In genomic region chr2:134401789-134402188, GRCh38 we compare ENCODE assay signal across 15 cellular contexts.
DNase-seq lines count a peak whose midpoint lies in the region; ATAC-seq and TF ChIP-seq lines count a peak whose summit lies in the region.
"Had no signal": no experiment of that assay in that cellular context is flagged by ENCODE, and none has a peak within 500 bp of the region (broad histone marks: within the 10 kb centered on the region; RNA-seq: fewer than 3 reads in every experiment).

No MANE protein-coding gene starts in this region.

- H3K27ac ChIP-seq in ACC112 (ENCODE audit: low read depth, low read length) (peak overlapping the region; percentile 87), neutrophil (peak overlapping the region; percentile 47)

- no peaks in the 10 kb centered on the region for H3K27me3 ChIP-seq in ACC112 (ENCODE audit: insufficient read depth, low read length)
- H3K27me3 ChIP-seq in neutrophil, result no peaks in the 10 kb centered on the region

- no peaks in the 10 kb centered on the region for H3K9me3 ChIP-seq in neutrophil

- peaks cover 8 to 13% (median 9%) of the 10 kb centered on the region in 3 donors for H3K4me1 Mint-ChIP-seq in IgD-negative memory B cell

- peaks cover 7% of the 10 kb centered on the region for H3K36me3 Mint-ChIP-seq in IgD-negative memory B cell

- H3K27ac Mint-ChIP-seq in IgD-negative memory B cell, result peak overlapping the region in 2 of 3 donors; percentile 23 to 31
- H3K27ac Mint-ChIP-seq: activated CD8-positive, alpha-beta memory T cell treated with anti-CD3 and anti-CD28 coated beads, Interleukin-2, amount 10 ng/mL, durations not matched to agents 7 days and 5 days; natural killer cell had no signal

- no peaks in the 10 kb centered on the region for H3K9me3 Mint-ChIP-seq in IgD-negative memory B cell
- H3K9me3 Mint-ChIP-seq: GM23338, natural killer cell had no signal

- peak; percentile 53 for DNase-seq in fibroblast of gingiva (ENCODE audit: low read depth)
- no peak for DNase-seq in activated CD4-positive, CD25-positive, alpha-beta regulatory T cell treated with anti-CD3 and anti-CD28 coated beads, Interleukin-2, amount 50 U/mL, for 72 hours
- no peak for DNase-seq in occipital lobe (lab: John Stamatoyannopoulos, UW)
- DNase-seq in NCI-H2107 (lab: John Stamatoyannopoulos, UW), result no peak
- DNase-seq: activated CD8-positive, alpha-beta memory T cell treated with anti-CD3 and anti-CD28 coated beads, Interleukin-2, amount 10 ng/mL, durations not matched to agents 7 days and 5 days; DND-41; islet precursor cell; natural killer cell; stimulated activated CD4-positive, alpha-beta T cell treated with anti-CD3 and anti-CD28 coated beads, Interleukin-12 subunit alpha, Interleukin-12 subunit beta, amount 100 ng/mL, for 4 hours had no signal

- H3K4me1 ChIP-seq in ACC112 (ENCODE audit: control insufficient read depth, insufficient read depth, low read length, unreplicated experiment) (peaks cover 79% of the 10 kb centered on the region), neutrophil (ENCODE audit: control insufficient read depth in 1 of 2, insufficient read depth in 1 of 2, low read depth in 1 of 2, low read length in 1 of 2) (peaks cover 75 to 85% of the 10 kb centered on the region in 2 experiments)

- TF ChIP-seq CTCF in neutrophil (IDR thresholded peaks at IDR 0.05), result no peak

- H3K36me3 ChIP-seq in ACC112 (ENCODE audit: insufficient read depth, low read length) (no peaks in the 10 kb centered on the region), neutrophil (no peaks in the 10 kb centered on the region)

- no peak overlapping the region for H3K4me3 Mint-ChIP-seq in IgD-negative memory B cell
- H3K4me3 Mint-ChIP-seq: activated CD8-positive, alpha-beta memory T cell treated with anti-CD3 and anti-CD28 coated beads, Interleukin-2, amount 10 ng/mL, durations not matched to agents 7 days and 5 days; activated naive CD8-positive, alpha-beta T cell; GM23338; natural killer cell had no signal

- peak overlapping the region; percentile 2; the same call in 1 of the 2 replicates for H3K4me3 ChIP-seq in ACC112 (ENCODE audit: low read depth, low read length)
- no peak overlapping the region for H3K4me3 ChIP-seq in neutrophil (ENCODE audit: low read depth in 1 of 2, low read length in 1 of 2)
- H3K4me3 ChIP-seq: GM23338 had no signal

- H3K27me3 Mint-ChIP-seq in IgD-negative memory B cell, result no peaks in the 10 kb centered on the region
- H3K27me3 Mint-ChIP-seq: activated CD8-positive, alpha-beta memory T cell treated with anti-CD3 and anti-CD28 coated beads, Interleukin-2, amount 10 ng/mL, durations not matched to agents 7 days and 5 days; activated naive CD8-positive, alpha-beta T cell had no signal

- no peaks in the 10 kb centered on the region for H3K79me2 ChIP-seq in ACC112 (ENCODE audit: control insufficient read depth, insufficient read depth, low read length, unreplicated experiment)

- no peak overlapping the region for H2AFZ ChIP-seq in ACC112 (ENCODE audit: low read length, unreplicated experiment)
- H2AFZ ChIP-seq: GM23338 had no signal

- ATAC-seq in HG03469 (IDR thresholded peaks at IDR 0.05; ENCODE audit: unreplicated experiment), result no peak
- ATAC-seq: activated CD8-positive, alpha-beta memory T cell treated with anti-CD3 and anti-CD28 coated beads, Interleukin-2, amount 10 ng/mL, durations not matched to agents 7 days and 5 days; GM23338; natural killer cell had no signal
